In the genomic region with DNA sequence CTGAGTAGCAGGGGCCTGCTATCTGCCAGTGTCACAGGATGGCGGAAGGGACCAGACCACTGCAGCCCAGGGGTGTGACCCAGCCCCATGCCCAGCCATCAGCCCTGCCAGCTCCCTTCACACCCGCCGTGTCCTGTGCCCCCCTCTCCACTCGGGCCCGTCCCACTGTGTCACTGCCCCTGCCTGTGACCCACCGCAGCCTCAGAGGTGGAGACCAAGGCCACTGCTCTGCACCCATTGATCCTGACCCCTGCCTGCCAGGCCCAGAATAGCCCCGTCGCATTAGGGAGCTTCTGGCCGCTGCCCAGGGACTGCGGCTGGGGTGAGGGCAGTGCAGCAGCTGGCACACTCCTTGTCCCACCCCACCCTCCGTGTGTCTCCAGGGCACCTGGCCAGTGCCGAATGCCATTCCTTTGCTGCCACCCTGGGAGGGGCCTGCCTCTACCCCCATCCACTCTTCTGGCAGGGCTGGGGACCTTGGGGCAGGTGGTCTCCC, we compare ENCODE assay signal across 10 cellular contexts. TPM values are rescaled to one million over a fixed set of nuclear protein-coding genes. Genes with fewer than 3 reads are reported as not detected.
A peak's percentile ranks its signal among the peaks of the same experiment; 100 is the strongest.
DNase-seq lines count a peak whose midpoint lies in the region; ATAC-seq and TF ChIP-seq lines count a peak whose summit lies in the region.
"Had no signal": no experiment of that assay in that cellular context is flagged by ENCODE, and none has a peak within 500 bp of the region (broad histone marks: within the 10 kb centered on the region; RNA-seq: fewer than 3 reads in every experiment).

No MANE protein-coding gene starts in this region.

- CTCF ChIA-PET in PC-3 (lab: Charles Lee) = interaction anchor here (1.2 kb wide), 1 partner anchor 17 kb away, joined by 3 read pairs; no protein-coding TSS in a partner anchor

- H3K79me2 ChIP-seq in PC-3 (ENCODE audit: low read length) = peaks cover 8% of the 10 kb centered on the region
- peaks cover 10% of the 10 kb centered on the region for H3K79me2 ChIP-seq in GM23248 (ENCODE audit: insufficient read depth)

- H3K4me1 ChIP-seq in PC-3 (ENCODE audit: insufficient read depth, low read length) (peaks cover 37% of the 10 kb centered on the region), left lung (peaks cover 41 to 62% of the 10 kb centered on the region in 2 donors), thoracic aorta (ENCODE audit: control insufficient read depth in 1 of 2, low read depth in 2 of 2) (peaks cover 36 to 65% of the 10 kb centered on the region in 2 donors), GM23248 (ENCODE audit: insufficient read depth) (peaks cover 12% of the 10 kb centered on the region)

- H3K9me2 ChIP-seq in PC-3 (replicated peaks; ENCODE audit: low read length) (no peaks in the 10 kb centered on the region), GM23248 (ENCODE audit: insufficient read depth) (no peaks in the 10 kb centered on the region)

- H3K27ac ChIP-seq in PC-3 (ENCODE audit: low read length) (no peak overlapping the region), left lung (peak overlapping the region; percentile 84 to 92), thoracic aorta (peak overlapping the region; percentile 61 to 96), GM23248 (no peak overlapping the region)

- TF ChIP-seq CTCF in PC-3 (conservative IDR thresholded peaks at IDR 0.05; ENCODE audit: low read depth, low read length) (no peak), left lung (IDR thresholded peaks at IDR 0.05) (no peak), thoracic aorta (IDR thresholded peaks at IDR 0.05) (no peak)

- H3K27me3 ChIP-seq in PC-3 (ENCODE audit: low read length) (no peaks in the 10 kb centered on the region), left lung (peaks cover 0 to 49% of the 10 kb centered on the region in 2 donors), thoracic aorta (replicated peaks; ENCODE audit: insufficient read depth) (no peaks in the 10 kb centered on the region), GM23248 (replicated peaks; ENCODE audit: insufficient read depth) (no peaks in the 10 kb centered on the region)

- H3K27ac Mint-ChIP-seq in dendritic cell treated with granulocyte-macrophage colony-stimulating factor and Interleukin-4, amounts not matched to agents 40 ng/mL and 50 ng/mL, for 4 days = peak overlapping the region; percentile 7
- H3K27ac Mint-ChIP-seq: effector memory CD8-positive, alpha-beta T cell had no signal

- H3K4me2 ChIP-seq in PC-3 (ENCODE audit: low read length) (0 out of 2 replicates have a peak overlapping the region, but pooled peaks have one; percentile 18), GM23248 (ENCODE audit: unreplicated experiment) (no peak overlapping the region)

- H3K36me3 ChIP-seq in PC-3 (ENCODE audit: low read depth, low read length) = no peaks in the 10 kb centered on the region
- H3K36me3 ChIP-seq in left lung = peaks cover 0 to 33% of the 10 kb centered on the region in 2 donors
- H3K36me3 ChIP-seq in thoracic aorta = peaks cover 3% of the 10 kb centered on the region
- 0 out of 2 replicates have a peak, but pooled peaks cover 3% of the 10 kb centered on the region for H3K36me3 ChIP-seq in GM23248 (ENCODE audit: low read depth)

- peaks cover 6% of the 10 kb centered on the region for H3K9me3 Mint-ChIP-seq in dendritic cell treated with granulocyte-macrophage colony-stimulating factor and Interleukin-4, amounts not matched to agents 40 ng/mL and 50 ng/mL, for 4 days

- H2AFZ ChIP-seq in PC-3 (ENCODE audit: low read length) (no peak overlapping the region), GM23248 (no peak overlapping the region)

- H3K9ac ChIP-seq in PC-3 (ENCODE audit: low read length) (no peak overlapping the region), GM23248 (no peak overlapping the region)

- H3K4me3 ChIP-seq in PC-3 (ENCODE audit: low read length) (no peak overlapping the region), left lung (no peak overlapping the region), thoracic aorta (peak overlapping the region; percentile 25), GM23248 (no peak overlapping the region)

- ATAC-seq in PC-3 (no peak), left lung (peak; percentile 14), thoracic aorta (ENCODE audit: insufficient number of reproducible peaks, low FRiP score, low read depth) (no peak)
- ATAC-seq: effector memory CD8-positive, alpha-beta T cell; stimulated activated naive CD8-positive, alpha-beta T cell treated with anti-CD3 and anti-CD28 coated beads, Interleukin-15, amount 100 ng/mL, for 72 hours had no signal

- peaks cover 29% of the 10 kb centered on the region for H3K4me1 Mint-ChIP-seq in dendritic cell treated with granulocyte-macrophage colony-stimulating factor and Interleukin-4, amounts not matched to agents 40 ng/mL and 50 ng/mL, for 4 days (ENCODE audit: low read depth)

- peaks cover 46% of the 10 kb centered on the region for H3K27me3 Mint-ChIP-seq in dendritic cell treated with granulocyte-macrophage colony-stimulating factor and Interleukin-4, amounts not matched to agents 40 ng/mL and 50 ng/mL, for 4 days
- H3K27me3 Mint-ChIP-seq: effector memory CD8-positive, alpha-beta T cell had no signal

- no peak overlapping the region for H3K4me3 Mint-ChIP-seq in dendritic cell treated with granulocyte-macrophage colony-stimulating factor and Interleukin-4, amounts not matched to agents 40 ng/mL and 50 ng/mL, for 4 days

- no peaks in the 10 kb centered on the region for H4K20me1 ChIP-seq in PC-3 (ENCODE audit: low read length)
- no peaks in the 10 kb centered on the region for H4K20me1 ChIP-seq in GM23248 (ENCODE audit: insufficient read depth)

- POLR2A ChIA-PET in PC-3 (lab: Charles Lee; ENCODE audit: unreplicated experiment) = no interaction called here

- intact Hi-C loops in PC-3 (cut with micrococcal nuclease) = no loop called here
- intact Hi-C loops in dendritic cell treated with granulocyte-macrophage colony-stimulating factor and Interleukin-4, amounts not matched to agents 40 ng/mL and 50 ng/mL, for 4 days (cut with micrococcal nuclease) = no loop called here
- intact Hi-C loops in left lung (cut with DNase I) = no loop called here

- BruUV-seq in PC-3 (replicated peaks; lab: Mats Ljungman, UMichigan) = no TSS peak

- WGBS in GM23248 (ENCODE audit: low coverage in 1 of 2, low lambda C conversion rate in 2 of 2, missing lambda C conversion rate in 2 of 2), 2 experiments = 66 to 67% methylated on average over 11 to 12 of the region's 12 CpGs

- H3K36me3 Mint-ChIP-seq in dendritic cell treated with granulocyte-macrophage colony-stimulating factor and Interleukin-4, amounts not matched to agents 40 ng/mL and 50 ng/mL, for 4 days (ENCODE audit: low read depth) = peaks cover 39% of the 10 kb centered on the region

- in situ Hi-C loops in GM23248 (cut with MboI) = no loop called here

- no peaks in the 10 kb centered on the region for H3K9me3 ChIP-seq in PC-3 (ENCODE audit: low read length)
- no peaks in the 10 kb centered on the region for H3K9me3 ChIP-seq in left lung
- no peaks in the 10 kb centered on the region for H3K9me3 ChIP-seq in thoracic aorta
- H3K9me3 ChIP-seq in GM23248 (ENCODE audit: low read depth) = no peaks in the 10 kb centered on the region

- DNase-seq in PC-3 = peak; percentile 4
- peak in 1 of 2 donors; percentile 74 for DNase-seq in left lung
- no peak for DNase-seq in thoracic aorta (ENCODE audit: low spot score)
- DNase-seq in GM23248 = no peak
- DNase-seq in T-helper 9 cell = no peak
- DNase-seq in NCI-H526 treated with DMSO at 0.1 percent for 48 hours (lab: John Stamatoyannopoulos, UW) = no peak
- DNase-seq: effector memory CD8-positive, alpha-beta T cell; NCI-H226; stimulated activated naive CD8-positive, alpha-beta T cell treated with anti-CD3 and anti-CD28 coated beads, Interleukin-15, amount 100 ng/mL, for 72 hours had no signal

- H3F3A ChIP-seq in PC-3 (ENCODE audit: low read length, unreplicated experiment) (no peaks in the 10 kb centered on the region), GM23248 (ENCODE audit: insufficient read depth) (no peaks in the 10 kb centered on the region)

RNA-seq across cellular contexts. Expression of a gene that starts 2.1 kb away (rescaled TPM):
- 100 and 109 TPM in 2 replicates for total RNA-seq in PC-3 (2014; rRNA removed)
- 100 to 1,000 TPM; 172 to 224 TPM for total RNA-seq in left lung
- 100 to 1,000 TPM; 307 to 748 TPM for total RNA-seq in thoracic aorta
- total RNA-seq in GM23248 (2014; rRNA removed; shearing (Covaris generic)) = 149 and 188 TPM in 2 replicates
- polyA plus RNA-seq in GM23248 (2016; fragmentation: Nextera tagmentation; extraction: Ambion mirVana) = 317 and 319 TPM in 2 replicates

RNA-seq across cellular contexts. Expression of a gene that starts 14.1 kb away (rescaled TPM):
- 45.9 and 48.7 TPM in 2 replicates for total RNA-seq in PC-3 (2014; rRNA removed)
- 100 to 1,000 TPM; 171 to 281 TPM for total RNA-seq in left lung
- 100 to 1,000 TPM in 1 of 2 donors, 10 to 100 TPM in 1; 75.4 to 325 TPM for total RNA-seq in thoracic aorta
- total RNA-seq in GM23248 (2014; rRNA removed; shearing (Covaris generic)) = 1.8 and 12.3 TPM in 2 replicates
- polyA plus RNA-seq in GM23248 (2016; fragmentation: Nextera tagmentation; extraction: Ambion mirVana) = 32.7 and 37.7 TPM in 2 replicates

RNA-seq across cellular contexts. Expression of a gene that starts 18.5 kb away (rescaled TPM):
- total RNA-seq in PC-3 (2014; rRNA removed) (66.7 and 108 TPM in 2 replicates), left lung (10 to 100 TPM; 12.8 to 16.8 TPM), thoracic aorta (10 to 100 TPM in 1 of 2 donors, 1 to 10 TPM in 1; 7.8 to 42.1 TPM)
- 8.7 and 9.8 TPM in 2 replicates for total RNA-seq in GM23248 (2014; rRNA removed; shearing (Covaris generic))
- 4.0 and 6.4 TPM in 2 replicates for polyA plus RNA-seq in GM23248 (2016; fragmentation: Nextera tagmentation; extraction: Ambion mirVana)

RNA-seq across cellular contexts. Expression of a gene that starts 52.9 kb away (rescaled TPM):
- 82.3 and 102 TPM in 2 replicates for total RNA-seq in PC-3 (2014; rRNA removed)
- 10 to 100 TPM; 60.6 to 81.8 TPM for total RNA-seq in left lung
- total RNA-seq in thoracic aorta = 10 to 100 TPM; 77.2 to 84.1 TPM
- 37.0 and 50.3 TPM in 2 replicates for total RNA-seq in GM23248 (2014; rRNA removed; shearing (Covaris generic))
- polyA plus RNA-seq in GM23248 (2016; fragmentation: Nextera tagmentation; extraction: Ambion mirVana) = 8.1 and 9.6 TPM in 2 replicates

RNA-seq across cellular contexts. Expression of a gene that starts 53.8 kb away (rescaled TPM):
- 27.5 and 33.6 TPM in 2 replicates for total RNA-seq in PC-3 (2014; rRNA removed)
- 1 to 10 TPM; 2.4 to 3.0 TPM for total RNA-seq in left lung
- total RNA-seq in thoracic aorta = 1 to 10 TPM; 2.6 to 5.5 TPM
- total RNA-seq in GM23248 (2014; rRNA removed; shearing (Covaris generic)) = 11.1 and 20.5 TPM in 2 replicates
- 4.1 and 5.8 TPM in 2 replicates for polyA plus RNA-seq in GM23248 (2016; fragmentation: Nextera tagmentation; extraction: Ambion mirVana)

Comparison
In these comparisons a context has a peak if more than half of its experiments do, and no peak if none do; other contexts are left out.
1. H3K27ac ChIP-seq: peak in left lung (2 of 2) and thoracic aorta (2 of 2); none in PC-3 (single experiment) and GM23248 (single experiment).